In the genomic region with DNA sequence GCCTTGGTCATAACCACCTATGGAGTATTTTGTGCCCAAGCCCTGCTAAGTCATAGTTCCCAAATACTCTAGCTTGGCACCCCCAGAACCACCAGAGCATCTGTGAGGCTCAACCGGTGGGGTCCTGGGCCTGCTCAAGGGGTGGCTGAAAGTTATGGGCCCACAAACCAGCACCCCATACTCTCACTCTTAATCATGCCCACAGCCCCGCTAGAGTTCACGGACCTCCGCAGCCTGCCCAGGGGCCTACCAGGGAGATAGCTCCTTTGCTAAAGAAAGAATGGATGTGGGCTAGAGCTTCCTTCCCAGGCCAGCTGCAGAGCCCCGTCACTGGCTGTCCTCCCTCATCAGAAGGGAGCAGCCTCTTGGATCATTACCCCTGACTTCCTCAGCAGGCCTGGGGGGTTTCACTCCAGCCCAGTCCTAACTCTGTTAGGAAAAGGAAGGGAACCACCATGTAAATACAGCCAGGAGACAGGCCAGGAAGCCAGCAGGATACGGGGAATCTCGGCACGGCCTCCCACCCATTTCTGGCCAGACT, we compare ENCODE assay signal across 8 cellular contexts. TPM values are rescaled to one million over a fixed set of nuclear protein-coding genes. Genes with fewer than 3 reads are reported as not detected.
DNase-seq lines count a peak whose midpoint lies in the region; ATAC-seq and TF ChIP-seq lines count a peak whose summit lies in the region.

No MANE protein-coding gene starts in this region.

- DNase-seq in H9 (no peak), activated B cell treated with CpG ODN at 0.5 μM for 24 hours (no peak), left ventricle myocardium superior (peak; percentile 30), NCI-H1436 (lab: John Stamatoyannopoulos, UW) (no peak)
- DNase-seq in stimulated activated naive CD4-positive, alpha-beta T cell treated with Interleukin-2 at 50 U/mL for 16 hours (lab: John Stamatoyannopoulos, UW): no peak

- H3K4me3 Mint-ChIP-seq in H9 (peak overlapping the region; percentile 78 to 87), activated B cell treated with CpG ODN at 0.5 μM for 24 hours (peak overlapping the region; percentile 87)

- H3K4me1 ChIP-seq in H9 (ENCODE audit: insufficient read depth, low read length): peaks cover 15% of the 10 kb centered on the region; the same call in 1 of the 2 replicates

- H3K56ac ChIP-seq in H9 (ENCODE audit: insufficient read length, low read depth, low read length): no peak overlapping the region

- no peak for ATAC-seq in activated B cell treated with CpG ODN at 0.5 μM for 24 hours (ENCODE audit: low read depth)
- no peak for ATAC-seq in left ventricle myocardium superior
- ATAC-seq in HG02610 (IDR thresholded peaks at IDR 0.05; ENCODE audit: unreplicated experiment): no peak
- no peak for ATAC-seq in HG03045 (IDR thresholded peaks at IDR 0.05; ENCODE audit: unreplicated experiment)

- CTCF ChIA-PET in activated B cell treated with CpG ODN at 0.5 μM for 24 hours (lab: Charles Lee): interaction anchor here (1.5 to 1.8 kb wide), 3 partner anchors 25 to 51 kb away, joined by 3 to 10 read pairs (median 4); no protein-coding TSS in a partner anchor

- no peak overlapping the region for H2BK15ac ChIP-seq in H9 (ENCODE audit: low read depth, low read length)

- peaks cover 34% of the 10 kb centered on the region for H3K23me2 ChIP-seq in H9 (ENCODE audit: insufficient read length, low read depth, low read length, poor library complexity, severe bottlenecking)

- no peak overlapping the region for H3K27ac Mint-ChIP-seq in H9
- peak overlapping the region; percentile 83 for H3K27ac Mint-ChIP-seq in activated B cell treated with CpG ODN at 0.5 μM for 24 hours

- H3K27ac ChIP-seq in H9 (ENCODE audit: insufficient read length, low read depth, low read length): no peak overlapping the region
- peak overlapping the region in 20 of 21 experiments; percentile 12 to 88 (median 80) for H3K27ac ChIP-seq in skin epidermis

- peak overlapping the region; percentile 50 to 80 (median 73) for H3K4me3 ChIP-seq in skin epidermis

- H3K27me3 Mint-ChIP-seq in H9 (ENCODE audit: low read depth): peaks cover 3% of the 10 kb centered on the region; the same call in 1 of the 2 replicates
- no peaks in the 10 kb centered on the region for H3K27me3 Mint-ChIP-seq in activated B cell treated with CpG ODN at 0.5 μM for 24 hours

- H3K79me1 ChIP-seq in H9 (ENCODE audit: insufficient read depth, low read depth, low read length, poor library complexity, severe bottlenecking): peaks cover 4% of the 10 kb centered on the region

- POLR2A ChIA-PET in activated B cell treated with CpG ODN at 0.5 μM for 24 hours (lab: Charles Lee): interaction anchor here (0.9 to 1.1 kb wide), 4 partner anchors 9 to 173 kb away, joined by 3 to 5 read pairs (median 4); no protein-coding TSS in a partner anchor

- H2AK5ac ChIP-seq in H9 (ENCODE audit: insufficient read length, low read length): no peak overlapping the region

- no peak overlapping the region for H2BK20ac ChIP-seq in H9 (ENCODE audit: low read depth, low read length, poor library complexity, severe bottlenecking)

- H3T11ph ChIP-seq in H9 (ENCODE audit: low read length): no peak overlapping the region

- no peak overlapping the region for H3K14ac ChIP-seq in H9 (ENCODE audit: insufficient read depth, low read length)

- no CpG with 5 or more reads among the region's 8 CpGs for WGBS in H9 (ENCODE audit: extremely low coverage, insufficient read length, low lambda C conversion rate)

- TF ChIP-seq CTCF in H9 (conservative IDR thresholded peaks at IDR 0.05) (no peak), activated B cell treated with CpG ODN at 0.5 μM for 24 hours (IDR thresholded peaks at IDR 0.05) (no peak)

- peaks cover 52 to 66% of the 10 kb centered on the region in 2 experiments for H3K4me1 Mint-ChIP-seq in H9
- peaks cover 80% of the 10 kb centered on the region for H3K4me1 Mint-ChIP-seq in activated B cell treated with CpG ODN at 0.5 μM for 24 hours

- no peak overlapping the region for H3K18ac ChIP-seq in H9 (ENCODE audit: insufficient read length, low read depth, low read length)

- no peak overlapping the region for H3K23ac ChIP-seq in H9 (ENCODE audit: insufficient read length, low read depth, low read length)

- no peak overlapping the region for H2BK120ac ChIP-seq in H9 (ENCODE audit: low read depth, low read length, poor library complexity, severe bottlenecking)

- no peak overlapping the region for H4K8ac ChIP-seq in H9 (replicated peaks; ENCODE audit: insufficient read length, low read depth, low read length)

- no peak overlapping the region for H2BK12ac ChIP-seq in H9 (ENCODE audit: insufficient read length, low read depth, low read length)

- H3K79me2 ChIP-seq in H9 (ENCODE audit: insufficient read depth, low read length): peaks cover 23% of the 10 kb centered on the region; the same call in 1 of the 2 replicates

- no peaks in the 10 kb centered on the region for H3K27me3 ChIP-seq in H9 (ENCODE audit: insufficient read depth, low read length)

- no peak overlapping the region for H4K5ac ChIP-seq in H9 (ENCODE audit: insufficient read length, low read depth, low read length)

- peak overlapping the region; percentile 0 for H3K9ac ChIP-seq in H9 (ENCODE audit: extremely low read depth, insufficient read length, low read length)

- no peaks in the 10 kb centered on the region for H4K20me1 ChIP-seq in H9 (ENCODE audit: control insufficient read depth, insufficient read depth, insufficient read length)

- H4K91ac ChIP-seq in H9 (ENCODE audit: insufficient read length, low read depth, low read length): no peak overlapping the region

- peak overlapping the region; percentile 76 for H3K4me2 ChIP-seq in H9 (ENCODE audit: insufficient read depth, insufficient read length, low read length)

- H3K9me3 ChIP-seq in H9 (ENCODE audit: control insufficient read depth, low read depth, low read length): no peaks in the 10 kb centered on the region

- intact Hi-C loops in activated B cell treated with CpG ODN at 0.5 μM for 24 hours (cut with micrococcal nuclease): loop anchor here (2.0 to 5.0 kb wide), 3 partner anchors 173 to 1234 kb away; partner anchors contain the start of genes CRLF3 and SSH2
- intact Hi-C loops in left ventricle myocardium superior (cut with micrococcal nuclease): no loop called here

- no peak overlapping the region for H2BK5ac ChIP-seq in H9 (ENCODE audit: insufficient read length, low read length)

- H3K36me3 Mint-ChIP-seq in H9 (ENCODE audit: insufficient read depth in 1 of 3, low read depth in 3 of 3) (peaks cover 5 to 9% (median 7%) of the 10 kb centered on the region in 3 experiments; a peak in 6 of 7 replicates), activated B cell treated with CpG ODN at 0.5 μM for 24 hours (ENCODE audit: low read depth) (peaks cover 3% of the 10 kb centered on the region)

- H2AFZ ChIP-seq in H9 (ENCODE audit: low read length): no peak overlapping the region

- H3K4ac ChIP-seq in H9 (ENCODE audit: low read depth, low read length): no peak overlapping the region

- H3K9me3 Mint-ChIP-seq in H9 (no peaks in the 10 kb centered on the region), activated B cell treated with CpG ODN at 0.5 μM for 24 hours (no peaks in the 10 kb centered on the region)

RNA-seq across cellular contexts. Expression of gene GIT1, which starts 1.4 kb away (rescaled TPM):
- total RNA-seq in H9 (2021) (47.0 and 47.4 TPM in 2 replicates), activated B cell treated with CpG ODN at 0.5 μM for 24 hours (41.7 and 45.3 TPM in 2 replicates), left ventricle myocardium superior (31.5 TPM)

RNA-seq across cellular contexts. Expression of gene ANKRD13B, which starts 4.8 kb away (rescaled TPM):
- total RNA-seq in H9 (2021): 21.6 and 24.2 TPM in 2 replicates
- 3.5 and 5.2 TPM in 2 replicates for total RNA-seq in activated B cell treated with CpG ODN at 0.5 μM for 24 hours
- total RNA-seq in left ventricle myocardium superior: 8.3 TPM

RNA-seq across cellular contexts. Expression of gene TP53I13, which starts 19.6 kb away (rescaled TPM):
- total RNA-seq in H9 (2021): 27.1 and 28.1 TPM in 2 replicates
- 65.1 and 71.2 TPM in 2 replicates for total RNA-seq in activated B cell treated with CpG ODN at 0.5 μM for 24 hours
- total RNA-seq in left ventricle myocardium superior: 40.1 TPM

RNA-seq across cellular contexts. Expression of gene ABHD15, which starts 21.2 kb away (rescaled TPM):
- 1.7 and 2.5 TPM in 2 replicates for total RNA-seq in H9 (2021)
- 11.0 and 11.2 TPM in 2 replicates for total RNA-seq in activated B cell treated with CpG ODN at 0.5 μM for 24 hours
- total RNA-seq in left ventricle myocardium superior: 6.4 TPM

RNA-seq across cellular contexts. Expression of gene CORO6, which starts 34.6 kb away (rescaled TPM):
- total RNA-seq in H9 (2021) (2.3 and 2.6 TPM in 2 replicates), activated B cell treated with CpG ODN at 0.5 μM for 24 hours (4.1 and 5.1 TPM in 2 replicates), left ventricle myocardium superior (104 TPM)
